12 cellular contexts compared by ENCODE assay signal in genomic region chr1:193438771-193439170, GRCh38.
DNase-seq lines count a peak whose midpoint lies in the region; ATAC-seq and TF ChIP-seq lines count a peak whose summit lies in the region.
"Had no signal": no experiment of that assay in that cellular context is flagged by ENCODE, and none has a peak within 500 bp of the region (broad histone marks: within the 10 kb centered on the region; RNA-seq: fewer than 3 reads in every experiment).

No MANE protein-coding gene starts in this region.

- H3K4me1 Mint-ChIP-seq in activated T-helper 1 cell treated with anti-CD3 and anti-CD28 coated beads, Interleukin-12 subunit alpha, Interleukin-12 subunit beta, Interleukin-2, Interleukin-4 antibody, amounts not matched to agents 30 ng/mL and 10 ng/mL and 1 ng/mL, durations not matched to agents 14 hours and 24 hours and 36 hours (ENCODE audit: low read depth), result peaks cover 62% of the 10 kb centered on the region
- H3K4me1 Mint-ChIP-seq in Calu3 (ENCODE audit: low read depth, unreplicated experiment), result no peaks in the 10 kb centered on the region

- H3K4me3 Mint-ChIP-seq in activated T-helper 1 cell treated with anti-CD3 and anti-CD28 coated beads, Interleukin-12 subunit alpha, Interleukin-12 subunit beta, Interleukin-2, Interleukin-4 antibody, amounts not matched to agents 30 ng/mL and 10 ng/mL and 1 ng/mL, durations not matched to agents 14 hours and 24 hours and 36 hours, result peak overlapping the region; percentile 19
- H3K4me3 Mint-ChIP-seq in Calu3 (ENCODE audit: low read depth, unreplicated experiment), result no peak overlapping the region

- peaks cover 64% of the 10 kb centered on the region for H3K9me3 Mint-ChIP-seq in activated T-helper 1 cell treated with anti-CD3 and anti-CD28 coated beads, Interleukin-12 subunit alpha, Interleukin-12 subunit beta, Interleukin-2, Interleukin-4 antibody, amounts not matched to agents 30 ng/mL and 10 ng/mL and 1 ng/mL, durations not matched to agents 14 hours and 24 hours and 36 hours
- peaks cover 11% of the 10 kb centered on the region for H3K9me3 Mint-ChIP-seq in Calu3 (ENCODE audit: low read depth, unreplicated experiment)

- intact Hi-C loops in activated T-helper 1 cell treated with anti-CD3 and anti-CD28 coated beads, Interleukin-12 subunit alpha, Interleukin-12 subunit beta, Interleukin-2, Interleukin-4 antibody, amounts not matched to agents 30 ng/mL and 10 ng/mL and 1 ng/mL, durations not matched to agents 14 hours and 24 hours and 36 hours (cut with micrococcal nuclease), result loop anchor here (1.0 to 2.0 kb wide), 2 partner anchors 18 to 20 kb away; no protein-coding TSS in a partner anchor
- intact Hi-C loops in Calu3 (cut with micrococcal nuclease; ENCODE audit: unreplicated experiment), result no loop called here

- DNase-seq in activated T-helper 1 cell treated with anti-CD3 and anti-CD28 coated beads, Interleukin-12 subunit alpha, Interleukin-12 subunit beta, Interleukin-2, Interleukin-4 antibody, amounts not matched to agents 30 ng/mL and 10 ng/mL and 1 ng/mL, durations not matched to agents 14 hours and 24 hours and 36 hours (ENCODE audit: low spot score), result no peak
- DNase-seq in NCI-H1105 (lab: John Stamatoyannopoulos, UW) (no peak), Calu3 (no peak)
- no peak for DNase-seq in stimulated activated CD4-positive, alpha-beta T cell treated with anti-CD3 and anti-CD28 coated beads, Interleukin-2, amount 100 ng/mL, for 24 hours
- DNase-seq: COR-L47; naive thymus-derived CD8-positive, alpha-beta T cell; NCI-H146 had no signal

- TF ChIP-seq CTCF in Calu3 (IDR thresholded peaks at IDR 0.05; ENCODE audit: unreplicated experiment), result no peak

- H3K27me3 Mint-ChIP-seq in activated T-helper 1 cell treated with anti-CD3 and anti-CD28 coated beads, Interleukin-12 subunit alpha, Interleukin-12 subunit beta, Interleukin-2, Interleukin-4 antibody, amounts not matched to agents 30 ng/mL and 10 ng/mL and 1 ng/mL, durations not matched to agents 14 hours and 24 hours and 36 hours (ENCODE audit: insufficient read depth), result no peaks in the 10 kb centered on the region
- H3K27me3 Mint-ChIP-seq in Calu3 (ENCODE audit: unreplicated experiment), result no peaks in the 10 kb centered on the region
- H3K27me3 Mint-ChIP-seq: naive thymus-derived CD8-positive, alpha-beta T cell had no signal

- H3K36me3 Mint-ChIP-seq in activated T-helper 1 cell treated with anti-CD3 and anti-CD28 coated beads, Interleukin-12 subunit alpha, Interleukin-12 subunit beta, Interleukin-2, Interleukin-4 antibody, amounts not matched to agents 30 ng/mL and 10 ng/mL and 1 ng/mL, durations not matched to agents 14 hours and 24 hours and 36 hours (ENCODE audit: low read depth), result peaks cover 45% of the 10 kb centered on the region
- H3K36me3 Mint-ChIP-seq in Calu3 (ENCODE audit: insufficient read depth, unreplicated experiment), result no peaks in the 10 kb centered on the region

- BruUV-seq in Calu3 (replicated peaks; lab: Mats Ljungman, UMichigan), result no TSS peak

- ATAC-seq in GM18861 (IDR thresholded peaks at IDR 0.05; ENCODE audit: unreplicated experiment), result peak; percentile 72
- ATAC-seq in GM21447 (IDR thresholded peaks at IDR 0.05; ENCODE audit: unreplicated experiment), result peak; percentile 74
- peak; percentile 76 for ATAC-seq in HG03064 (IDR thresholded peaks at IDR 0.05; ENCODE audit: low read depth, unreplicated experiment)
- no peak for ATAC-seq in GM21737 (IDR thresholded peaks at IDR 0.05; ENCODE audit: unreplicated experiment)
- ATAC-seq: naive thymus-derived CD8-positive, alpha-beta T cell had no signal

- H3K27ac Mint-ChIP-seq in activated T-helper 1 cell treated with anti-CD3 and anti-CD28 coated beads, Interleukin-12 subunit alpha, Interleukin-12 subunit beta, Interleukin-2, Interleukin-4 antibody, amounts not matched to agents 30 ng/mL and 10 ng/mL and 1 ng/mL, durations not matched to agents 14 hours and 24 hours and 36 hours, result peak overlapping the region; percentile 16
- no peak overlapping the region for H3K27ac Mint-ChIP-seq in Calu3 (ENCODE audit: unreplicated experiment)
- H3K27ac Mint-ChIP-seq: activated T-helper 2 cell treated with anti-CD3 and anti-CD28 coated beads, Interferon-gamma antibody, Interleukin-2, Interleukin-4, amounts not matched to agents 10 μg/mL and 5 μg/mL and 100 μg/mL, durations not matched to agents 14 hours and 24 hours and 36 hours had no signal

- CTCF ChIA-PET in Calu3 (lab: Charles Lee), result interaction anchor here (0.6 kb wide), 1 partner anchor 604 kb away, joined by 3 read pairs; no protein-coding TSS in a partner anchor
